41 cellular contexts compared by ENCODE assay signal in genomic region chr3:140933109-140933508, GRCh38.
"Had no signal": no experiment of that assay in that cellular context is flagged by ENCODE, and none has a peak within 500 bp of the region (broad histone marks: within the 10 kb centered on the region; RNA-seq: fewer than 3 reads in every experiment).

No MANE protein-coding gene starts in this region.

- H3K36me3 ChIP-seq: adrenal gland, ascending aorta, brain microvascular endothelial cell, breast epithelium, cardiac muscle cell had no signal

- H3K9me3 Mint-ChIP-seq: activated naive CD4-positive, alpha-beta T cell treated with anti-CD3 and anti-CD28 coated beads, Interleukin-2, amount 50 U/mL, for 24 hours; activated naive CD8-positive, alpha-beta T cell treated with anti-CD3 and anti-CD28 coated beads, Interleukin-2, amount 50 U/mL, for 24 hours; activated T-cell treated with anti-CD3 and anti-CD28 coated beads, Interleukin-2, amount 50 U/mL, for 4 hours; central memory CD8-positive, alpha-beta T cell had no signal

- DNase-seq: activated effector memory CD4-positive, alpha-beta T cell treated with anti-CD3 and anti-CD28 coated beads, Interleukin-2, amount 50 U/mL, for 16 hours; activated effector memory CD4-positive, alpha-beta T cell treated with Interleukin-2 at 50 U/mL for 16 hours; activated gamma-delta T cell; activated gamma-delta T cell treated with Interleukin-2 at 50 U/mL for 16 hours; activated naive CD4-positive, alpha-beta T cell; activated naive CD4-positive, alpha-beta T cell treated with anti-CD3 and anti-CD28 coated beads for 36 hours; activated naive CD4-positive, alpha-beta T cell treated with anti-CD3 and anti-CD28 coated beads, Interleukin-2, amount 10 ng/mL, durations not matched to agents 7 days and 5 days; activated naive CD4-positive, alpha-beta T cell treated with anti-CD3 and anti-CD28 coated beads, Interleukin-2, amount 50 U/mL, for 16 hours; activated naive CD4-positive, alpha-beta T cell treated with Interleukin-2 at 50 U/mL for 16 hours; activated naive CD8-positive, alpha-beta T cell treated with anti-CD3 and anti-CD28 coated beads for 36 hours; activated naive CD8-positive, alpha-beta T cell treated with anti-CD3 and anti-CD28 coated beads, Interleukin-2, amount 10 ng/mL, durations not matched to agents 7 days and 5 days; activated naive CD8-positive, alpha-beta T cell treated with anti-CD3 and anti-CD28 coated beads, Interleukin-2, amount 50 U/mL, for 24 hours; activated T-cell treated with anti-CD3 and anti-CD28 coated beads for 4 hours; activated T-cell treated with anti-CD3 and anti-CD28 coated beads, Interleukin-2, amount 50 U/mL, for 1 hour; activated T-cell treated with anti-CD3 and anti-CD28 coated beads, Interleukin-2, amount 50 U/mL, for 24 hours; activated T-cell treated with anti-CD3 and anti-CD28 coated beads, Interleukin-2, amount 50 U/mL, for 4 hours; activated T-cell treated with anti-CD3 and anti-CD28 coated beads, Interleukin-2, amount 50 U/mL, for 48 hours; activated T-cell treated with anti-CD3 and anti-CD28 coated beads, Interleukin-2, amount 50 U/mL, for 72 hours; adrenal gland; amniotic stem cell; amygdala; anterior cingulate cortex; aorta; body of pancreas; brain microvascular endothelial cell; caudate nucleus; central memory CD4-positive, alpha-beta T cell; cerebellar nuclear complex had no signal

- H3K4me3 Mint-ChIP-seq: activated naive CD4-positive, alpha-beta T cell treated with anti-CD3 and anti-CD28 coated beads for 36 hours; activated naive CD4-positive, alpha-beta T cell treated with anti-CD3 and anti-CD28 coated beads, Interleukin-2, amount 10 ng/mL, durations not matched to agents 7 days and 5 days; activated naive CD4-positive, alpha-beta T cell treated with anti-CD3 and anti-CD28 coated beads, Interleukin-2, amount 50 U/mL, for 24 hours; activated naive CD8-positive, alpha-beta T cell; activated naive CD8-positive, alpha-beta T cell treated with anti-CD3 and anti-CD28 coated beads for 36 hours; activated naive CD8-positive, alpha-beta T cell treated with anti-CD3 and anti-CD28 coated beads, Interleukin-2, amount 10 ng/mL, durations not matched to agents 7 days and 5 days; activated naive CD8-positive, alpha-beta T cell treated with anti-CD3 and anti-CD28 coated beads, Interleukin-2, amount 50 U/mL, for 24 hours; activated T-cell treated with anti-CD3 and anti-CD28 coated beads, Interleukin-2, amount 50 U/mL, for 24 hours; activated T-cell treated with anti-CD3 and anti-CD28 coated beads, Interleukin-2, amount 50 U/mL, for 4 hours; activated T-cell treated with anti-CD3 and anti-CD28 coated beads, Interleukin-2, amount 50 U/mL, for 72 hours; activated T-helper 1 cell treated with anti-CD3 and anti-CD28 coated beads, Interleukin-12 subunit alpha, Interleukin-12 subunit beta, Interleukin-2, Interleukin-4 antibody, amounts not matched to agents 30 ng/mL and 10 ng/mL and 1 ng/mL, durations not matched to agents 14 hours and 24 hours and 36 hours; activated T-helper 17 cell treated with anti-CD3 and anti-CD28 coated beads, Interleukin-2, amount 50 U/mL, for 72 hours; brain; central memory CD8-positive, alpha-beta T cell had no signal

- ATAC-seq: activated naive CD4-positive, alpha-beta T cell treated with anti-CD3 and anti-CD28 coated beads, Interleukin-2, amount 50 U/mL, for 72 hours; activated naive CD8-positive, alpha-beta T cell treated with anti-CD3 and anti-CD28 coated beads, Interleukin-2, amount 50 U/mL, for 24 hours; activated T-cell treated with anti-CD3 and anti-CD28 coated beads, Interleukin-2, amount 50 U/mL, for 4 hours; activated T-cell treated with anti-CD3 and anti-CD28 coated beads, Interleukin-2, amount 50 U/mL, for 72 hours; activated T-helper 17 cell treated with anti-CD3 and anti-CD28 coated beads, Interleukin-2, amount 50 U/mL, for 72 hours; body of pancreas had no signal

- H3K27ac ChIP-seq: adrenal gland, ascending aorta, body of pancreas, brain microvascular endothelial cell, breast epithelium, cardiac muscle cell had no signal

- FAIRE-seq: astrocyte, bronchial epithelial cell had no signal

- H3K4me3 ChIP-seq: adrenal gland, ascending aorta, body of pancreas, breast epithelium, cardiac muscle cell had no signal

- H3K4me1 Mint-ChIP-seq: activated naive CD4-positive, alpha-beta T cell treated with anti-CD3 and anti-CD28 coated beads, Interleukin-2, amount 10 ng/mL, durations not matched to agents 7 days and 5 days; activated naive CD4-positive, alpha-beta T cell treated with anti-CD3 and anti-CD28 coated beads, Interleukin-2, amount 50 U/mL, for 24 hours; activated naive CD8-positive, alpha-beta T cell treated with anti-CD3 and anti-CD28 coated beads for 36 hours; activated naive CD8-positive, alpha-beta T cell treated with anti-CD3 and anti-CD28 coated beads, Interleukin-2, amount 10 ng/mL, durations not matched to agents 7 days and 5 days; activated naive CD8-positive, alpha-beta T cell treated with anti-CD3 and anti-CD28 coated beads, Interleukin-2, amount 50 U/mL, for 24 hours; activated T-helper 17 cell treated with anti-CD3 and anti-CD28 coated beads, Interleukin-2, amount 50 U/mL, for 72 hours; brain; central memory CD8-positive, alpha-beta T cell had no signal

- H3K27me3 ChIP-seq: adrenal gland, ascending aorta, body of pancreas, breast epithelium, cardiac muscle cell had no signal

- H3K9me3 ChIP-seq: adrenal gland, ascending aorta, body of pancreas, breast epithelium had no signal

- H3K4me1 ChIP-seq: adrenal gland, ascending aorta, breast epithelium had no signal

- H3K36me3 Mint-ChIP-seq: activated naive CD4-positive, alpha-beta T cell treated with anti-CD3 and anti-CD28 coated beads, Interleukin-2, amount 10 ng/mL, durations not matched to agents 7 days and 5 days; activated naive CD8-positive, alpha-beta T cell; activated naive CD8-positive, alpha-beta T cell treated with anti-CD3 and anti-CD28 coated beads for 36 hours; brain had no signal

- H3K27ac Mint-ChIP-seq: activated naive CD4-positive, alpha-beta T cell treated with anti-CD3 and anti-CD28 coated beads for 36 hours; activated naive CD4-positive, alpha-beta T cell treated with anti-CD3 and anti-CD28 coated beads, Interleukin-2, amount 10 ng/mL, durations not matched to agents 7 days and 5 days; activated naive CD4-positive, alpha-beta T cell treated with anti-CD3 and anti-CD28 coated beads, Interleukin-2, amount 50 U/mL, for 24 hours; activated naive CD4-positive, alpha-beta T cell treated with anti-CD3 and anti-CD28 coated beads, Interleukin-2, amount 50 U/mL, for 72 hours; activated naive CD8-positive, alpha-beta T cell; activated naive CD8-positive, alpha-beta T cell treated with anti-CD3 and anti-CD28 coated beads for 36 hours; activated naive CD8-positive, alpha-beta T cell treated with anti-CD3 and anti-CD28 coated beads, Interleukin-2, amount 10 ng/mL, durations not matched to agents 7 days and 5 days; activated naive CD8-positive, alpha-beta T cell treated with anti-CD3 and anti-CD28 coated beads, Interleukin-2, amount 50 U/mL, for 24 hours; activated T-cell treated with anti-CD3 and anti-CD28 coated beads, Interleukin-2, amount 50 U/mL, for 24 hours; activated T-cell treated with anti-CD3 and anti-CD28 coated beads, Interleukin-2, amount 50 U/mL, for 72 hours; activated T-helper 1 cell treated with anti-CD3 and anti-CD28 coated beads, Interleukin-12 subunit alpha, Interleukin-12 subunit beta, Interleukin-2, Interleukin-4 antibody, amounts not matched to agents 30 ng/mL and 10 ng/mL and 1 ng/mL, durations not matched to agents 14 hours and 24 hours and 36 hours; activated T-helper 17 cell treated with anti-CD3 and anti-CD28 coated beads, Interleukin-2, amount 50 U/mL, for 72 hours; activated T-helper 2 cell treated with anti-CD3 and anti-CD28 coated beads, Interferon-gamma antibody, Interleukin-2, Interleukin-4, amounts not matched to agents 10 μg/mL and 5 μg/mL and 100 μg/mL, durations not matched to agents 14 hours and 24 hours and 36 hours; brain had no signal
